20 cellular contexts compared by ENCODE assay signal in genomic region chr21:36960676-36961284, GRCh38. TPM values are rescaled to one million over a fixed set of nuclear protein-coding genes. Genes with fewer than 3 reads are reported as not detected.
A peak's percentile ranks its signal among the peaks of the same experiment; 100 is the strongest.
DNase-seq lines count a peak whose midpoint lies in the region; ATAC-seq, FAIRE-seq and TF ChIP-seq lines count a peak whose summit lies in the region.
"Had no signal": no experiment of that assay in that cellular context is flagged by ENCODE, and none has a peak within 500 bp of the region (broad histone marks: within the 10 kb centered on the region; RNA-seq: fewer than 3 reads in every experiment).

No MANE protein-coding gene starts in this region.

- H4K8ac ChIP-seq in trophoblast cell (ENCODE audit: low read depth, low read length) = no peak overlapping the region

- no peak overlapping the region for H4K12ac ChIP-seq in trophoblast cell (ENCODE audit: low read depth, low read length)

- H2AFZ ChIP-seq in trophoblast cell (ENCODE audit: insufficient read depth, low read length, poor library complexity) = no peak overlapping the region
- H2AFZ ChIP-seq: GM23338 had no signal

- no peak overlapping the region for H2AK5ac ChIP-seq in trophoblast cell (ENCODE audit: low read length)

- H3K23ac ChIP-seq in trophoblast cell (ENCODE audit: low read length) = no peak overlapping the region

- H3K4ac ChIP-seq in trophoblast cell (ENCODE audit: low read depth, low read length) = no peak overlapping the region

- H4K91ac ChIP-seq in trophoblast cell (ENCODE audit: low read depth, low read length) = no peak overlapping the region

- H3K27ac ChIP-seq in trophoblast cell (ENCODE audit: low read depth, low read length) = no peak overlapping the region
- H3K27ac ChIP-seq: A549, C4-2B, HL-60 had no signal

- no CpG with 5 or more reads among the region's 8 CpGs for WGBS in trophoblast cell (ENCODE audit: extremely low coverage, insufficient coverage, insufficient read length)

- no peak overlapping the region for H3K14ac ChIP-seq in trophoblast cell (ENCODE audit: low read length)

- no peaks in the 10 kb centered on the region for H3K9me3 ChIP-seq in trophoblast cell (ENCODE audit: insufficient read depth, low read depth, low read length)
- H3K9me3 ChIP-seq: A549, BE2C had no signal

- H3K79me1 ChIP-seq in trophoblast cell (ENCODE audit: low read length) = peaks cover 5% of the 10 kb centered on the region

- no peak overlapping the region for H3K9ac ChIP-seq in trophoblast cell (ENCODE audit: low read length)

- H3K27me3 ChIP-seq in bronchial epithelial cell (ENCODE audit: control insufficient read depth, insufficient read depth, low read length) = no peaks in the 10 kb centered on the region
- H3K27me3 ChIP-seq in trophoblast cell (ENCODE audit: insufficient read depth, low read length) = no peaks in the 10 kb centered on the region
- H3K27me3 ChIP-seq: BE2C had no signal

- H3K4me3 ChIP-seq in bronchial epithelial cell (ENCODE audit: low read depth, low read length) = no peak overlapping the region
- H3K4me3 ChIP-seq in trophoblast cell (ENCODE audit: low read depth, low read length) = no peak overlapping the region
- H3K4me3 ChIP-seq: A549, GM23338 had no signal

- H2BK120ac ChIP-seq in trophoblast cell (ENCODE audit: insufficient read depth, low read length, poor library complexity) = no peak overlapping the region

- no peak for TF ChIP-seq CTCF in bronchial epithelial cell (IDR thresholded peaks at IDR 0.05; ENCODE audit: insufficient read depth, low read length, severe bottlenecking)

- no peak overlapping the region for H3K4me2 ChIP-seq in trophoblast cell (ENCODE audit: low read length)
- H3K4me2 ChIP-seq: A549, GM23338 had no signal

- FAIRE-seq in bronchial epithelial cell (lab: Jason Lieb, UNC) = peak; percentile 18
- FAIRE-seq: A549, D721Med, G401.6, GM12891 had no signal

- H2BK12ac ChIP-seq in trophoblast cell (ENCODE audit: low read length) = no peak overlapping the region

- ATAC-seq in sciatic nerve = no peak
- ATAC-seq in HG02981 (IDR thresholded peaks at IDR 0.05; ENCODE audit: unreplicated experiment) = no peak
- ATAC-seq: A549; CD8-positive, alpha-beta T cell; GM23338 had no signal

- DNase-seq in bronchial epithelial cell (ENCODE audit: low read depth) (no peak), mesenteric fat pad (ENCODE audit: low spot score) (peak; percentile 45), trophoblast cell (peak; percentile 83 to 94), sciatic nerve (ENCODE audit: low spot score) (no peak), NCI-H1436 treated with DMSO at 0.1 percent for 48 hours (lab: John Stamatoyannopoulos, UW) (no peak)
- DNase-seq: BE2C; CD8-positive, alpha-beta T cell; COR-L47; DMS153; DMS79 treated with DMSO at 0.1 percent for 48 hours; EL; H9 had no signal

- H3K79me2 ChIP-seq in trophoblast cell (ENCODE audit: control insufficient read depth, insufficient read depth, low read length, poor library complexity) = peaks cover under 1% of the 10 kb centered on the region

- H3K36me3 ChIP-seq in bronchial epithelial cell (ENCODE audit: control insufficient read depth, insufficient read depth, low read length) = peaks cover 6% of the 10 kb centered on the region
- no peaks in the 10 kb centered on the region for H3K36me3 ChIP-seq in trophoblast cell (ENCODE audit: control insufficient read depth in 1 of 2, insufficient read depth in 2 of 2, low read length in 2 of 2)
- H3K36me3 ChIP-seq: BE2C had no signal

- peaks cover 0 to 3% of the 10 kb centered on the region in 2 experiments for H3K4me1 ChIP-seq in trophoblast cell (ENCODE audit: control insufficient read depth in 1 of 2, insufficient read depth in 2 of 2, low read length in 2 of 2)
- H3K4me1 ChIP-seq: BE2C had no signal

- no peak overlapping the region for H3K18ac ChIP-seq in trophoblast cell (ENCODE audit: low read length)

- H2BK5ac ChIP-seq in trophoblast cell (ENCODE audit: low read depth, low read length, poor library complexity) = no peak overlapping the region

- intact Hi-C loops in sciatic nerve (cut with DNase I) = no loop called here

RNA-seq across cellular contexts. Expression of gene HLCS, which starts 5.7 kb away (rescaled TPM):
- total RNA-seq in bronchial epithelial cell = 26.3 and 32.1 TPM in 2 replicates
- total RNA-seq in mesenteric fat pad = 18.8 TPM
- polyA plus RNA-seq in trophoblast cell (2013) = 6.7 and 7.1 TPM in 2 replicates
- 15.0 TPM for total RNA-seq in sciatic nerve

RNA-seq across cellular contexts. Expression of gene RIPPLY3, which starts 45.7 kb away (rescaled TPM):
- total RNA-seq in bronchial epithelial cell (under 0.01 TPM in 1 of 2 replicates, not detected in the other), mesenteric fat pad (not detected), sciatic nerve (not detected)
- 0.05 and 0.10 TPM in 2 replicates for polyA plus RNA-seq in trophoblast cell (2013)
- total RNA-seq: CD8-positive, alpha-beta T cell had no signal

Comparison
In these comparisons a context has a peak if more than half of its experiments do, and no peak if none do; other contexts are left out.
1. DNase-seq: peak in mesenteric fat pad (single experiment) and trophoblast cell (2 of 2); none in bronchial epithelial cell (single experiment), sciatic nerve (single experiment) and NCI-H1436 treated with DMSO at 0.1 percent for 48 hours (single experiment).